ENCODE assay signal across 16 cellular contexts in genomic region chr9:82531795-82532194, GRCh38.
DNase-seq lines count a peak whose midpoint lies in the region; ATAC-seq, FAIRE-seq and TF ChIP-seq lines count a peak whose summit lies in the region.
"Had no signal": no experiment of that assay in that cellular context is flagged by ENCODE, and none has a peak within 500 bp of the region (broad histone marks: within the 10 kb centered on the region; RNA-seq: fewer than 3 reads in every experiment).

No MANE protein-coding gene starts in this region.

- H3K79me2 ChIP-seq in mammary epithelial cell (ENCODE audit: insufficient read depth, low read length) (no peaks in the 10 kb centered on the region), HepG2 (ENCODE audit: insufficient read depth, low read length) (no peaks in the 10 kb centered on the region)

- H3K9ac ChIP-seq in mammary epithelial cell (ENCODE audit: insufficient read depth, low read length) (no peak overlapping the region), HepG2 (ENCODE audit: insufficient read depth, low read depth, low read length) (no peak overlapping the region)

- BruUV-seq in mammary epithelial cell (replicated peaks; lab: Mats Ljungman, UMichigan) (no TSS peak), MCF 10A (replicated peaks; lab: Mats Ljungman, UMichigan) (no TSS peak), HepG2 (replicated peaks; lab: Mats Ljungman, UMichigan) (no TSS peak)

- H3K27me3 Mint-ChIP-seq in MCF 10A (ENCODE audit: insufficient read depth, unreplicated experiment) (no peaks in the 10 kb centered on the region), immature natural killer cell (ENCODE audit: low read depth in 3 of 3) (peaks cover 0 to 5% (median 3%) of the 10 kb centered on the region in 3 donors)

- CTCF ChIA-PET in mammary epithelial cell (lab: Charles Lee; ENCODE audit: low non-redundant PET): no interaction called here
- CTCF ChIA-PET in MCF 10A (lab: Yijun Ruan, JAX): interaction anchor here (0.7 to 7.7 kb wide), 3 partner anchors 12 to 766 kb away, joined by 3 to 56 read pairs (median 7); no protein-coding TSS in a partner anchor
- CTCF ChIA-PET in HepG2 (lab: Yijun Ruan, JAX; ENCODE audit: low intra/inter-chr PET ratio, low total read pairs): interaction anchor here (3.0 kb wide), 1 partner anchor 75 kb away, joined by 20 read pairs; no protein-coding TSS in a partner anchor

- DNase-seq in mammary epithelial cell (peak; percentile 2), MCF 10A (ENCODE audit: unreplicated experiment) (no peak), fibroblast of the aortic adventitia (ENCODE audit: low read depth) (peak; percentile 19), HepG2 (ENCODE audit: low spot score) (peak; percentile 35), immature natural killer cell (no peak), RKO (ENCODE audit: low spot score) (no peak), pons (ENCODE audit: low spot score) (no peak)
- DNase-seq: CD8-positive, alpha-beta T cell; DND-41; GDM1 had no signal

- ATAC-seq in HepG2 (no peak), HG02981 (IDR thresholded peaks at IDR 0.05; ENCODE audit: unreplicated experiment) (no peak)
- ATAC-seq: CD8-positive, alpha-beta T cell; HCT116 had no signal

- H3K27ac Mint-ChIP-seq in MCF 10A (ENCODE audit: low read depth, unreplicated experiment) (no peak overlapping the region), immature natural killer cell (no peak overlapping the region)
- H3K27ac Mint-ChIP-seq: CD14-positive monocyte; CD8-positive, alpha-beta T cell had no signal

- H4K20me1 ChIP-seq in mammary epithelial cell (ENCODE audit: insufficient read depth, low read length) (no peaks in the 10 kb centered on the region), HepG2 (ENCODE audit: insufficient read depth, low read length) (no peaks in the 10 kb centered on the region)

- H3K27ac ChIP-seq in mammary epithelial cell (ENCODE audit: insufficient read depth, low read depth, low read length): no peak overlapping the region
- H3K27ac ChIP-seq in HepG2 (ENCODE audit: extremely low read length, insufficient read depth, low read length): no peak overlapping the region
- H3K27ac ChIP-seq: 22Rv1 had no signal

- H3K27me3 ChIP-seq in mammary epithelial cell (ENCODE audit: insufficient read depth, low read length) (no peaks in the 10 kb centered on the region), HepG2 (ENCODE audit: control insufficient read depth in 1 of 2, insufficient read depth in 2 of 2, low read length in 2 of 2) (no peaks in the 10 kb centered on the region)

- H3K4me3 ChIP-seq in mammary epithelial cell (replicated peaks in 1 of 3; ENCODE audit: insufficient read depth in 1 of 3, low read depth in 2 of 3, low read length in 3 of 3) (no peak overlapping the region), fibroblast of the aortic adventitia (ENCODE audit: low read depth, low read length) (no peak overlapping the region), HepG2 (replicated peaks in 1 of 3; ENCODE audit: insufficient read depth in 1 of 3, low read depth in 2 of 3, low read length in 3 of 3) (no peak overlapping the region)

- in situ Hi-C loops in mammary epithelial cell (cut with MboI; ENCODE audit: low sequenced_read_pairs in 2 of 2) (loop anchor here in 1 of 2 donors (25.0 kb wide), 1 partner anchor 94 kb away; no protein-coding TSS in a partner anchor), HepG2 (cut with HindIII; ENCODE audit: extremely low pct_ligation_motif_present, low pct_unique_long_range_greater_than_20kb) (loop anchor here (10.0 kb wide), 1 partner anchor 433 kb away; no protein-coding TSS in a partner anchor)

- H3K4me1 Mint-ChIP-seq in MCF 10A (ENCODE audit: insufficient read depth, unreplicated experiment) (no peaks in the 10 kb centered on the region), immature natural killer cell (no peaks in the 10 kb centered on the region)
- H3K4me1 Mint-ChIP-seq: CD14-positive monocyte had no signal

- TF ChIP-seq RAD21 in HepG2 (CRISPR knock-in tag; IDR thresholded peaks at IDR 0.05): no peak

- H2AFZ ChIP-seq in mammary epithelial cell (ENCODE audit: low read depth, low read length) (no peak overlapping the region), HepG2 (ENCODE audit: low read length) (no peak overlapping the region)

- TF ChIP-seq CTCF in mammary epithelial cell (conservative IDR thresholded peaks at IDR 0.05 in 1 of 2, IDR thresholded peaks at IDR 0.05 in 1 of 2; ENCODE audit: extremely low read depth in 1 of 2, insufficient read depth in 1 of 2, low read depth in 1 of 2, low read length in 2 of 2) (no peak), MCF 10A (IDR thresholded peaks at IDR 0.05; ENCODE audit: unreplicated experiment) (no peak), fibroblast of the aortic adventitia (IDR thresholded peaks at IDR 0.05; ENCODE audit: insufficient read depth, low read length) (no peak), HepG2 (CRISPR knock-in tag; IDR thresholded peaks at IDR 0.05) (no peak)

- no peak for TF ChIP-seq POLR2A in HepG2 (IDR thresholded peaks at IDR 0.05; ENCODE audit: insufficient read depth in 1 of 2, low read depth in 2 of 2, low read length in 2 of 2)

- H3K4me3 Mint-ChIP-seq in MCF 10A (ENCODE audit: unreplicated experiment): no peak overlapping the region
- H3K4me3 Mint-ChIP-seq in immature natural killer cell: no peak overlapping the region
- H3K4me3 Mint-ChIP-seq: CD14-positive monocyte; CD8-positive, alpha-beta T cell had no signal

- H3K4me1 ChIP-seq in mammary epithelial cell (ENCODE audit: insufficient read depth, low read length) (no peaks in the 10 kb centered on the region), HepG2 (ENCODE audit: insufficient read depth, low read length) (peaks cover 6% of the 10 kb centered on the region; the same call in 1 of the 2 replicates)

- H3K4me2 ChIP-seq in mammary epithelial cell (ENCODE audit: insufficient read depth, low read depth, low read length) (no peak overlapping the region), HepG2 (ENCODE audit: low read depth, low read length) (no peak overlapping the region)

- FAIRE-seq in HepG2 (lab: Jason Lieb, UNC): no peak
- FAIRE-seq: GM12892, GM19239 had no signal

- dilution Hi-C loops in mammary epithelial cell (cut with HindIII; ENCODE audit: low sequenced_read_pairs): no loop called here

- H3K36me3 ChIP-seq in mammary epithelial cell (ENCODE audit: insufficient read depth, low read length) (no peaks in the 10 kb centered on the region), HepG2 (replicated peaks in 1 of 2; ENCODE audit: control insufficient read depth in 1 of 2, insufficient read depth in 2 of 2, low read length in 2 of 2) (no peaks in the 10 kb centered on the region)

- 0 out of 4 replicates have a peak, but pooled peaks of 1 of the 2 experiments have one; percentile 5 for TF ChIP-seq EP300 in HepG2 (IDR thresholded peaks at IDR 0.05; ENCODE audit: low read depth in 2 of 2, low read length in 2 of 2)
- TF ChIP-seq EP300 in HepG2 (CRISPR knock-in tag; IDR thresholded peaks at IDR 0.05; ENCODE audit: borderline replicate concordance): no peak

- POLR2A ChIA-PET in MCF 10A (lab: Yijun Ruan, JAX) (no interaction called here), HepG2 (lab: Yijun Ruan, JAX) (no interaction called here)

- H3K9me3 ChIP-seq in mammary epithelial cell (replicated peaks; ENCODE audit: insufficient read depth, low read length) (no peaks in the 10 kb centered on the region), HepG2 (ENCODE audit: low read length) (peaks cover 8% of the 10 kb centered on the region)

- H3K36me3 Mint-ChIP-seq in MCF 10A (ENCODE audit: insufficient read depth, unreplicated experiment) (no peaks in the 10 kb centered on the region), immature natural killer cell (no peaks in the 10 kb centered on the region)
- H3K36me3 Mint-ChIP-seq: CD14-positive monocyte; CD8-positive, alpha-beta T cell had no signal

- peaks cover 8% of the 10 kb centered on the region for H3K9me3 Mint-ChIP-seq in MCF 10A (ENCODE audit: unreplicated experiment)
- H3K9me3 Mint-ChIP-seq in immature natural killer cell: peaks cover 4 to 21% (median 13%) of the 10 kb centered on the region in 6 donors

- intact Hi-C loops in mammary epithelial cell (cut with micrococcal nuclease): loop anchor here (1.0 kb wide), 2 partner anchors 75 to 430 kb away; no protein-coding TSS in a partner anchor
- intact Hi-C loops in MCF 10A (cut with micrococcal nuclease): loop anchor here (2.0 kb wide), 2 partner anchors 75 to 429 kb away; no protein-coding TSS in a partner anchor
- intact Hi-C loops in HepG2 (cut with micrococcal nuclease; ENCODE audit: unreplicated experiment): loop anchor here (1.0 kb wide), 2 partner anchors 75 to 430 kb away; no protein-coding TSS in a partner anchor

TF ChIP-seq in HepG2, 621 proteins besides CTCF, POLR2A, EP300 and RAD21:
- no peak for TF ChIP-seq MTERF4 (CRISPR knock-in tag; IDR thresholded peaks at IDR 0.05)
- peak; percentile 19; the same call in 1 of the 2 replicates for TF ChIP-seq SOX5 (CRISPR knock-in tag; IDR thresholded peaks at IDR 0.05; ENCODE audit: borderline replicate concordance)
- TF ChIP-seq HOXD1 (CRISPR knock-in tag; IDR thresholded peaks at IDR 0.05): no peak
- TF ChIP-seq SOX13 (IDR thresholded peaks at IDR 0.05): no peak
- 0 out of 4 replicates have a peak, but pooled peaks of 1 of the 2 experiments have one; percentile 12 for TF ChIP-seq SOX13 (CRISPR knock-in tag; conservative IDR thresholded peaks at IDR 0.05 in 1 of 2, IDR thresholded peaks at IDR 0.05 in 1 of 2)

Comparison
In these comparisons a context has a peak if more than half of its experiments do, and no peak if none do; other contexts are left out.
1. DNase-seq: peak in mammary epithelial cell (single experiment), fibroblast of the aortic adventitia (single experiment) and HepG2 (single experiment); none in MCF 10A (single experiment), immature natural killer cell (0 of 3), RKO (single experiment) and pons (single experiment).